8 cellular contexts compared by ENCODE assay signal in genomic region chr19:43596842-43597461, GRCh38. TPM values are rescaled to one million over a fixed set of nuclear protein-coding genes. Genes with fewer than 3 reads are reported as not detected.
DNase-seq lines count a peak whose midpoint lies in the region; ATAC-seq, FAIRE-seq and TF ChIP-seq lines count a peak whose summit lies in the region.

No MANE protein-coding gene starts in this region.

- ATAC-seq in foreskin keratinocyte (no peak), GM21576 (IDR thresholded peaks at IDR 0.05; ENCODE audit: unreplicated experiment) (no peak), GM19467 (IDR thresholded peaks at IDR 0.05; ENCODE audit: unreplicated experiment) (no peak)

- H3K27me3 ChIP-seq in WERI-Rb-1 (ENCODE audit: insufficient read depth, low read depth, severe bottlenecking) (no peaks in the 10 kb centered on the region), foreskin keratinocyte (no peaks in the 10 kb centered on the region), small intestine (ENCODE audit: control insufficient read depth in 2 of 2, insufficient read depth in 2 of 2, low read length in 2 of 2) (no peaks in the 10 kb centered on the region)

- H3K9me3 ChIP-seq in HEK293 (ENCODE audit: control insufficient read depth, insufficient read depth, low read depth, low read length) (no peaks in the 10 kb centered on the region), WERI-Rb-1 (ENCODE audit: severe bottlenecking) (no peaks in the 10 kb centered on the region), small intestine (ENCODE audit: control insufficient read depth, low read depth) (no peaks in the 10 kb centered on the region)

- CTCF ChIA-PET in HEK293 (lab: Yijun Ruan, JAX): interaction anchor here (0.6 to 6.1 kb wide), 16 partner anchors 19 to 1346 kb away, joined by 3 to 91 read pairs (median 4); partner anchors contain the start of gene ZNF428

- H3K36me3 ChIP-seq in HEK293 (ENCODE audit: control insufficient read depth in 2 of 2, insufficient read depth in 1 of 2, low read length in 2 of 2) (peaks cover 54 to 73% of the 10 kb centered on the region in 2 experiments), WERI-Rb-1 (peaks cover 60% of the 10 kb centered on the region), small intestine (ENCODE audit: control insufficient read depth in 2 of 2, insufficient read depth in 2 of 2, low read length in 2 of 2) (peaks cover 4 to 10% of the 10 kb centered on the region in 2 donors)

- H3K4me3 ChIP-seq in HEK293 (ENCODE audit: low read depth, low read length) (peak overlapping the region; percentile 54), WERI-Rb-1 (ENCODE audit: low read depth, low read length) (peak overlapping the region; percentile 79), small intestine (ENCODE audit: low read depth in 1 of 2, low read length in 2 of 2) (peak overlapping the region; percentile 60 to 69)

- H3K27ac ChIP-seq in HEK293 (ENCODE audit: extremely low read depth, low read depth, low read length) (peak overlapping the region; percentile 95), WERI-Rb-1 (peak overlapping the region; percentile 99), foreskin keratinocyte (peak overlapping the region; percentile 100), small intestine (ENCODE audit: low read depth in 1 of 2, low read length in 1 of 2) (peak overlapping the region; percentile 92 to 99)

- peaks cover 24% of the 10 kb centered on the region for H3K4me1 ChIP-seq in HEK293 (ENCODE audit: control insufficient read depth, insufficient read depth, low read length)
- no peaks in the 10 kb centered on the region for H3K4me1 ChIP-seq in foreskin keratinocyte
- peaks cover 2 to 6% of the 10 kb centered on the region in 2 donors for H3K4me1 ChIP-seq in small intestine (ENCODE audit: control insufficient read depth in 2 of 2, insufficient read depth in 1 of 2, low read depth in 1 of 2, low read length in 1 of 2)

- POLR2A ChIA-PET in HEK293 (lab: Yijun Ruan, JAX): interaction anchor here (0.5 to 4.1 kb wide), 18 partner anchors 9 to 355 kb away, joined by 3 to 49 read pairs (median 10); partner anchors contain the start of genes PINLYP, SMG9, XRCC1 and ZNF221

- TF ChIP-seq CTCF in HEK293 (tag by site-specific recombination; IDR thresholded peaks at IDR 0.05): no peak
- no peak for TF ChIP-seq CTCF in WERI-Rb-1 (IDR thresholded peaks at IDR 0.05; ENCODE audit: low read depth, low read length)
- no peak for TF ChIP-seq CTCF in foreskin keratinocyte (conservative IDR thresholded peaks at IDR 0.05)

- DNase-seq in WERI-Rb-1: no peak
- no peak for DNase-seq in foreskin keratinocyte
- DNase-seq in small intestine: no peak
- no peak for DNase-seq in NCI-H2196 (lab: John Stamatoyannopoulos, UW; ENCODE audit: unreplicated experiment)
- DNase-seq in GM19238 (ENCODE audit: insufficient read length, low spot score): no peak

- WGBS in small intestine, 3 donors: 6 to 17% (median 16%) methylated on average over 7 of the region's 7 CpGs

- no peak for FAIRE-seq in small intestine (lab: Jason Lieb, UNC)

TF ChIP-seq in HEK293, 187 proteins besides CTCF, POLR2A, EP300 and RAD21 (continues in another document):
- TF ChIP-seq HOXA7 (CRISPR knock-in tag; IDR thresholded peaks at IDR 0.05; ENCODE audit: borderline replicate concordance) (no peak), BCL11B (tag by site-specific recombination; IDR thresholded peaks at IDR 0.05; ENCODE audit: low read depth) (peak; percentile 82; the same call in 1 of the 2 replicates), ZNF138 (tag by site-specific recombination; IDR thresholded peaks at IDR 0.05; ENCODE audit: borderline replicate concordance) (no peak), ZSCAN30 (tag by site-specific recombination; IDR thresholded peaks at IDR 0.05) (no peak), ZNF768 (tag by site-specific recombination; IDR thresholded peaks at IDR 0.05) (no peak), GFI1B (tag by site-specific recombination; IDR thresholded peaks at IDR 0.05) (no peak), ZNF394 (tag by site-specific recombination; IDR thresholded peaks at IDR 0.05; ENCODE audit: borderline replicate concordance) (no peak), KLF1 (tag by site-specific recombination; IDR thresholded peaks at IDR 0.05) (no peak), ZFP69B (tag by site-specific recombination; IDR thresholded peaks at IDR 0.05) (no peak), REST (tag by site-specific recombination; IDR thresholded peaks at IDR 0.05) (0 out of 2 replicates have a peak, but pooled peaks have one; percentile 2), ZNF530 (tag by site-specific recombination; IDR thresholded peaks at IDR 0.05; ENCODE audit: low read depth) (no peak), ZNF677 (tag by site-specific recombination; IDR thresholded peaks at IDR 0.05) (no peak), ZBTB20 (tag by site-specific recombination; IDR thresholded peaks at IDR 0.05) (no peak), ZNF558 (tag by site-specific recombination; IDR thresholded peaks at IDR 0.05) (no peak), GLI4 (tag by site-specific recombination; IDR thresholded peaks at IDR 0.05) (no peak), BCL6B (tag by site-specific recombination; IDR thresholded peaks at IDR 0.05) (no peak), ZNF560 (tag by site-specific recombination; IDR thresholded peaks at IDR 0.05; ENCODE audit: borderline replicate concordance) (no peak), ZNF174 (tag by site-specific recombination; IDR thresholded peaks at IDR 0.05) (no peak), ZNF501 (tag by site-specific recombination; IDR thresholded peaks at IDR 0.05) (no peak), BCL11A (tag by site-specific recombination; IDR thresholded peaks at IDR 0.05; ENCODE audit: low read depth) (0 out of 2 replicates have a peak, but pooled peaks have one; percentile 51), ZNF707 (tag by site-specific recombination; IDR thresholded peaks at IDR 0.05) (no peak), ZNF571 (tag by site-specific recombination; IDR thresholded peaks at IDR 0.05) (no peak), ZNF692 (tag by site-specific recombination; IDR thresholded peaks at IDR 0.05) (no peak)

RNA-seq across cellular contexts. Expression of gene ZNF576, which starts 0.6 kb away (rescaled TPM):
- 12.0 and 12.8 TPM in 2 replicates for total RNA-seq in foreskin keratinocyte
- polyA plus RNA-seq in foreskin keratinocyte (18.2 and 18.8 TPM in 2 replicates), small intestine (10 to 100 TPM; 14.9 to 24.2 (median 19.5) TPM)

RNA-seq across cellular contexts. Expression of gene IRGQ, which starts 1.0 kb away (rescaled TPM):
- 14.8 and 15.8 TPM in 2 replicates for total RNA-seq in foreskin keratinocyte
- 7.1 and 8.0 TPM in 2 replicates for polyA plus RNA-seq in foreskin keratinocyte
- 1 to 10 TPM; 2.0 to 5.6 (median 2.2) TPM for polyA plus RNA-seq in small intestine

RNA-seq across cellular contexts. Expression of gene SRRM5, which starts 14.9 kb away (rescaled TPM):
- total RNA-seq in foreskin keratinocyte: 0.04 and 0.14 TPM in 2 replicates
- 0.03 and 0.07 TPM in 2 replicates for polyA plus RNA-seq in foreskin keratinocyte
- polyA plus RNA-seq in small intestine: under 1 TPM; 0.27 to 0.67 (median 0.31) TPM

RNA-seq across cellular contexts. Expression of gene PINLYP, which starts 21.4 kb away (rescaled TPM):
- 16.6 and 19.5 TPM in 2 replicates for total RNA-seq in foreskin keratinocyte
- polyA plus RNA-seq in foreskin keratinocyte (20.2 and 22.6 TPM in 2 replicates), small intestine (1 to 10 TPM; 5.1 to 9.9 (median 8.3) TPM)

RNA-seq across cellular contexts. Expression of gene XRCC1, which starts 21.6 kb away (rescaled TPM):
- total RNA-seq in foreskin keratinocyte: 28.8 and 31.1 TPM in 2 replicates
- polyA plus RNA-seq in foreskin keratinocyte (34.4 and 35.8 TPM in 2 replicates), small intestine (10 to 100 TPM in 2 of 3 donors, 1 to 10 TPM in 1; 9.7 to 19.5 (median 12.5) TPM)
